In the genomic region with DNA sequence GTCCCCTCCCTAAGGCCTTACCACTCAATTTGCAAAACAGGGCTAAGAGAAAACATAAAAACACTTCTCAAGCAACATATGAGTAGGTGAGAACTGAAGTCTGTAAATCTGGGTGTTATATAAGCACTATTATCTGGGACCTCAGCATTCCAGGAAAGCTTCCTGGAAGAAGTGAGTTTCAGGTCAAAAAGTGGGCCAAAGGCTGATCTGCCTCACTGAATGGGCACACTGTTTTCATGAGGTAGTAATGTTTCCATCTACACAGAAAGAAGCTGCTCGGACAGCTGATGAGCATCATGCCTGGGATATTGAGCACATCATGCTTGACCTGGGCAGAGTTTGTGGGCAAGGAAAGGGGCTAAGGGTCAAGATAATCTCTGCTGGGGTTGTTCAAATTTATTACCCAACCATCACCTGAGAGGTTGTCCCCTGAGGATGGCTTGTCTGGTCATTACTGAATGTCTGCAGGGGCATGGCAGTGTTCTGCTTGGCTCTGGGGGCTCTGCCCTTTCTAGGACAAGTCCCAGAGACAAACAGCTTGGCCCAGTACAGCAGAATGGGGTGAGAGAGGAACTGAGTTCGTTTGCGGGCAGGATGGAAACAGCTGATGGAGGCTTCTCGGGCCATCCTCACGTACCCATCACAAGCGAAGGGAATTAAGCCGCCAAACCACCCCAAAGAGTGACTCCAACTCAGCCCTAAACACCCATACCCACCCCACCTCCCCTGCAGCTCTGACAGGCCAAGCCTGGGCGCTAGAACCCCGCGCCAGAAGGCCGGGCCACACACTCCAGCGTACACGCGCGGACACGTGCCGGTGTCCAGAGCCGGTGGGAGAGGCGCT, we compare ENCODE assay signal across 1 cellular context.
TF ChIP-seq lines count a peak whose summit lies in the region.

No MANE protein-coding gene starts in this region.

TF ChIP-seq in K562, 482 proteins besides CTCF, POLR2A, EP300 and RAD21 (continued from another document and continues in another):
- TF ChIP-seq, protein P1, sequence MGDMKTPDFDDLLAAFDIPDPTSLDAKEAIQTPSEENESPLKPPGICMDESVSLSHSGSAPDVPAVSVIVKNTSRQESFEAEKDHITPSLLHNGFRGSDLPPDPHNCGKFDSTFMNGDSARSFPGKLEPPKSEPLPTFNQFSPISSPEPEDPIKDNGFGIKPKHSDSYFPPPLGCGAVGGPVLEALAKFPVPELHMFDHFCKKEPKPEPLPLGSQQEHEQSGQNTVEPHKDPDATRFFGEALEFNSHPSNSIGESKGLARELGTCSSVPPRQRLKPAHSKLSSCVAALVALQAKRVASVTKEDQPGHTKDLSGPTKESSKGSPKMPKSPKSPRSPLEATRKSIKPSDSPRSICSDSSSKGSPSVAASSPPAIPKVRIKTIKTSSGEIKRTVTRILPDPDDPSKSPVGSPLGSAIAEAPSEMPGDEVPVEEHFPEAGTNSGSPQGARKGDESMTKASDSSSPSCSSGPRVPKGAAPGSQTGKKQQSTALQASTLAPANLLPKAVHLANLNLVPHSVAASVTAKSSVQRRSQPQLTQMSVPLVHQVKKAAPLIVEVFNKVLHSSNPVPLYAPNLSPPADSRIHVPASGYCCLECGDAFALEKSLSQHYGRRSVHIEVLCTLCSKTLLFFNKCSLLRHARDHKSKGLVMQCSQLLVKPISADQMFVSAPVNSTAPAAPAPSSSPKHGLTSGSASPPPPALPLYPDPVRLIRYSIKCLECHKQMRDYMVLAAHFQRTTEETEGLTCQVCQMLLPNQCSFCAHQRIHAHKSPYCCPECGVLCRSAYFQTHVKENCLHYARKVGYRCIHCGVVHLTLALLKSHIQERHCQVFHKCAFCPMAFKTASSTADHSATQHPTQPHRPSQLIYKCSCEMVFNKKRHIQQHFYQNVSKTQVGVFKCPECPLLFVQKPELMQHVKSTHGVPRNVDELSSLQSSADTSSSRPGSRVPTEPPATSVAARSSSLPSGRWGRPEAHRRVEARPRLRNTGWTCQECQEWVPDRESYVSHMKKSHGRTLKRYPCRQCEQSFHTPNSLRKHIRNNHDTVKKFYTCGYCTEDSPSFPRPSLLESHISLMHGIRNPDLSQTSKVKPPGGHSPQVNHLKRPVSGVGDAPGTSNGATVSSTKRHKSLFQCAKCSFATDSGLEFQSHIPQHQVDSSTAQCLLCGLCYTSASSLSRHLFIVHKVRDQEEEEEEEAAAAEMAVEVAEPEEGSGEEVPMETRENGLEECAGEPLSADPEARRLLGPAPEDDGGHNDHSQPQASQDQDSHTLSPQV (IDR thresholded peaks at IDR 0.05): peak; percentile 39; the same call in 1 of the 2 replicates
- TF ChIP-seq FOXA3 (CRISPR knock-in tag; conservative IDR thresholded peaks at IDR 0.05 in 1 of 2, IDR thresholded peaks at IDR 0.05 in 1 of 2) (0 out of 4 replicates have a peak, but pooled peaks of 1 of the 2 experiments have one; percentile 67), NR2C2 (CRISPR knock-in tag; IDR thresholded peaks at IDR 0.05) (no peak), NR2C2 (tag; IDR thresholded peaks at IDR 0.05) (no peak), SMC3 (conservative IDR thresholded peaks at IDR 0.05; ENCODE audit: insufficient read depth, low read depth, low read length) (no peak), GATA2 (CRISPR knock-in tag; IDR thresholded peaks at IDR 0.05) (no peak), NCOA4 (IDR thresholded peaks at IDR 0.05; ENCODE audit: partially characterized antibody) (no peak), OTX1 (CRISPR knock-in tag; IDR thresholded peaks at IDR 0.05) (peak; percentile 54; the same call in 1 of the 2 replicates), KAT2B (IDR thresholded peaks at IDR 0.05; ENCODE audit: low read depth, low read length) (no peak), MYC (IDR thresholded peaks at IDR 0.05; ENCODE audit: low read depth, low read length) (0 out of 2 replicates have a peak, but pooled peaks have one; percentile 57), MYC (CRISPR knock-in tag; IDR thresholded peaks at IDR 0.05; ENCODE audit: borderline replicate concordance, low read depth) (no peak), ZNF551 (CRISPR knock-in tag; IDR thresholded peaks at IDR 0.05) (no peak), KAT8 (IDR thresholded peaks at IDR 0.05; ENCODE audit: low read depth) (no peak), SMAD4 (CRISPR knock-in tag; conservative IDR thresholded peaks at IDR 0.05) (no peak), STAG1 (CRISPR knock-in tag; IDR thresholded peaks at IDR 0.05; ENCODE audit: borderline replicate concordance) (no peak), PTBP1 (IDR thresholded peaks at IDR 0.05; ENCODE audit: low read depth, low read length) (0 out of 2 replicates have a peak, but pooled peaks have one; percentile 15), SUPT5H (IDR thresholded peaks at IDR 0.05) (no peak), SMARCC2 (IDR thresholded peaks at IDR 0.05; ENCODE audit: low read depth) (no peak), ADNP (tag; IDR thresholded peaks at IDR 0.05) (no peak), GABPB2 (CRISPR knock-in tag; conservative IDR thresholded peaks at IDR 0.05) (no peak)
- TF ChIP-seq, protein P2, sequence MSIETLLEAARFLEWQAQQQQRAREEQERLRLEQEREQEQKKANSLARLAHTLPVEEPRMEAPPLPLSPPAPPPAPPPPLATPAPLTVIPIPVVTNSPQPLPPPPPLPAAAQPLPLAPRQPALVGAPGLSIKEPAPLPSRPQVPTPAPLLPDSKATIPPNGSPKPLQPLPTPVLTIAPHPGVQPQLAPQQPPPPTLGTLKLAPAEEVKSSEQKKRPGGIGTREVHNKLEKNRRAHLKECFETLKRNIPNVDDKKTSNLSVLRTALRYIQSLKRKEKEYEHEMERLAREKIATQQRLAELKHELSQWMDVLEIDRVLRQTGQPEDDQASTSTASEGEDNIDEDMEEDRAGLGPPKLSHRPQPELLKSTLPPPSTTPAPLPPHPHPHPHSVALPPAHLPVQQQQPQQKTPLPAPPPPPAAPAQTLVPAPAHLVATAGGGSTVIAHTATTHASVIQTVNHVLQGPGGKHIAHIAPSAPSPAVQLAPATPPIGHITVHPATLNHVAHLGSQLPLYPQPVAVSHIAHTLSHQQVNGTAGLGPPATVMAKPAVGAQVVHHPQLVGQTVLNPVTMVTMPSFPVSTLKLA (conservative IDR thresholded peaks at IDR 0.05): peak; percentile 94 to 96; a peak in 3 of 4 replicates
- TF ChIP-seq, protein P3, sequence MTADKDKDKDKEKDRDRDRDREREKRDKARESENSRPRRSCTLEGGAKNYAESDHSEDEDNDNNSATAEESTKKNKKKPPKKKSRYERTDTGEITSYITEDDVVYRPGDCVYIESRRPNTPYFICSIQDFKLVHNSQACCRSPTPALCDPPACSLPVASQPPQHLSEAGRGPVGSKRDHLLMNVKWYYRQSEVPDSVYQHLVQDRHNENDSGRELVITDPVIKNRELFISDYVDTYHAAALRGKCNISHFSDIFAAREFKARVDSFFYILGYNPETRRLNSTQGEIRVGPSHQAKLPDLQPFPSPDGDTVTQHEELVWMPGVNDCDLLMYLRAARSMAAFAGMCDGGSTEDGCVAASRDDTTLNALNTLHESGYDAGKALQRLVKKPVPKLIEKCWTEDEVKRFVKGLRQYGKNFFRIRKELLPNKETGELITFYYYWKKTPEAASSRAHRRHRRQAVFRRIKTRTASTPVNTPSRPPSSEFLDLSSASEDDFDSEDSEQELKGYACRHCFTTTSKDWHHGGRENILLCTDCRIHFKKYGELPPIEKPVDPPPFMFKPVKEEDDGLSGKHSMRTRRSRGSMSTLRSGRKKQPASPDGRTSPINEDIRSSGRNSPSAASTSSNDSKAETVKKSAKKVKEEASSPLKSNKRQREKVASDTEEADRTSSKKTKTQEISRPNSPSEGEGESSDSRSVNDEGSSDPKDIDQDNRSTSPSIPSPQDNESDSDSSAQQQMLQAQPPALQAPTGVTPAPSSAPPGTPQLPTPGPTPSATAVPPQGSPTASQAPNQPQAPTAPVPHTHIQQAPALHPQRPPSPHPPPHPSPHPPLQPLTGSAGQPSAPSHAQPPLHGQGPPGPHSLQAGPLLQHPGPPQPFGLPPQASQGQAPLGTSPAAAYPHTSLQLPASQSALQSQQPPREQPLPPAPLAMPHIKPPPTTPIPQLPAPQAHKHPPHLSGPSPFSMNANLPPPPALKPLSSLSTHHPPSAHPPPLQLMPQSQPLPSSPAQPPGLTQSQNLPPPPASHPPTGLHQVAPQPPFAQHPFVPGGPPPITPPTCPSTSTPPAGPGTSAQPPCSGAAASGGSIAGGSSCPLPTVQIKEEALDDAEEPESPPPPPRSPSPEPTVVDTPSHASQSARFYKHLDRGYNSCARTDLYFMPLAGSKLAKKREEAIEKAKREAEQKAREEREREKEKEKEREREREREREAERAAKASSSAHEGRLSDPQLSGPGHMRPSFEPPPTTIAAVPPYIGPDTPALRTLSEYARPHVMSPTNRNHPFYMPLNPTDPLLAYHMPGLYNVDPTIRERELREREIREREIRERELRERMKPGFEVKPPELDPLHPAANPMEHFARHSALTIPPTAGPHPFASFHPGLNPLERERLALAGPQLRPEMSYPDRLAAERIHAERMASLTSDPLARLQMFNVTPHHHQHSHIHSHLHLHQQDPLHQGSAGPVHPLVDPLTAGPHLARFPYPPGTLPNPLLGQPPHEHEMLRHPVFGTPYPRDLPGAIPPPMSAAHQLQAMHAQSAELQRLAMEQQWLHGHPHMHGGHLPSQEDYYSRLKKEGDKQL (CRISPR knock-in tag; IDR thresholded peaks at IDR 0.05; ENCODE audit: borderline replicate concordance): no peak
- TF ChIP-seq, protein P4, sequence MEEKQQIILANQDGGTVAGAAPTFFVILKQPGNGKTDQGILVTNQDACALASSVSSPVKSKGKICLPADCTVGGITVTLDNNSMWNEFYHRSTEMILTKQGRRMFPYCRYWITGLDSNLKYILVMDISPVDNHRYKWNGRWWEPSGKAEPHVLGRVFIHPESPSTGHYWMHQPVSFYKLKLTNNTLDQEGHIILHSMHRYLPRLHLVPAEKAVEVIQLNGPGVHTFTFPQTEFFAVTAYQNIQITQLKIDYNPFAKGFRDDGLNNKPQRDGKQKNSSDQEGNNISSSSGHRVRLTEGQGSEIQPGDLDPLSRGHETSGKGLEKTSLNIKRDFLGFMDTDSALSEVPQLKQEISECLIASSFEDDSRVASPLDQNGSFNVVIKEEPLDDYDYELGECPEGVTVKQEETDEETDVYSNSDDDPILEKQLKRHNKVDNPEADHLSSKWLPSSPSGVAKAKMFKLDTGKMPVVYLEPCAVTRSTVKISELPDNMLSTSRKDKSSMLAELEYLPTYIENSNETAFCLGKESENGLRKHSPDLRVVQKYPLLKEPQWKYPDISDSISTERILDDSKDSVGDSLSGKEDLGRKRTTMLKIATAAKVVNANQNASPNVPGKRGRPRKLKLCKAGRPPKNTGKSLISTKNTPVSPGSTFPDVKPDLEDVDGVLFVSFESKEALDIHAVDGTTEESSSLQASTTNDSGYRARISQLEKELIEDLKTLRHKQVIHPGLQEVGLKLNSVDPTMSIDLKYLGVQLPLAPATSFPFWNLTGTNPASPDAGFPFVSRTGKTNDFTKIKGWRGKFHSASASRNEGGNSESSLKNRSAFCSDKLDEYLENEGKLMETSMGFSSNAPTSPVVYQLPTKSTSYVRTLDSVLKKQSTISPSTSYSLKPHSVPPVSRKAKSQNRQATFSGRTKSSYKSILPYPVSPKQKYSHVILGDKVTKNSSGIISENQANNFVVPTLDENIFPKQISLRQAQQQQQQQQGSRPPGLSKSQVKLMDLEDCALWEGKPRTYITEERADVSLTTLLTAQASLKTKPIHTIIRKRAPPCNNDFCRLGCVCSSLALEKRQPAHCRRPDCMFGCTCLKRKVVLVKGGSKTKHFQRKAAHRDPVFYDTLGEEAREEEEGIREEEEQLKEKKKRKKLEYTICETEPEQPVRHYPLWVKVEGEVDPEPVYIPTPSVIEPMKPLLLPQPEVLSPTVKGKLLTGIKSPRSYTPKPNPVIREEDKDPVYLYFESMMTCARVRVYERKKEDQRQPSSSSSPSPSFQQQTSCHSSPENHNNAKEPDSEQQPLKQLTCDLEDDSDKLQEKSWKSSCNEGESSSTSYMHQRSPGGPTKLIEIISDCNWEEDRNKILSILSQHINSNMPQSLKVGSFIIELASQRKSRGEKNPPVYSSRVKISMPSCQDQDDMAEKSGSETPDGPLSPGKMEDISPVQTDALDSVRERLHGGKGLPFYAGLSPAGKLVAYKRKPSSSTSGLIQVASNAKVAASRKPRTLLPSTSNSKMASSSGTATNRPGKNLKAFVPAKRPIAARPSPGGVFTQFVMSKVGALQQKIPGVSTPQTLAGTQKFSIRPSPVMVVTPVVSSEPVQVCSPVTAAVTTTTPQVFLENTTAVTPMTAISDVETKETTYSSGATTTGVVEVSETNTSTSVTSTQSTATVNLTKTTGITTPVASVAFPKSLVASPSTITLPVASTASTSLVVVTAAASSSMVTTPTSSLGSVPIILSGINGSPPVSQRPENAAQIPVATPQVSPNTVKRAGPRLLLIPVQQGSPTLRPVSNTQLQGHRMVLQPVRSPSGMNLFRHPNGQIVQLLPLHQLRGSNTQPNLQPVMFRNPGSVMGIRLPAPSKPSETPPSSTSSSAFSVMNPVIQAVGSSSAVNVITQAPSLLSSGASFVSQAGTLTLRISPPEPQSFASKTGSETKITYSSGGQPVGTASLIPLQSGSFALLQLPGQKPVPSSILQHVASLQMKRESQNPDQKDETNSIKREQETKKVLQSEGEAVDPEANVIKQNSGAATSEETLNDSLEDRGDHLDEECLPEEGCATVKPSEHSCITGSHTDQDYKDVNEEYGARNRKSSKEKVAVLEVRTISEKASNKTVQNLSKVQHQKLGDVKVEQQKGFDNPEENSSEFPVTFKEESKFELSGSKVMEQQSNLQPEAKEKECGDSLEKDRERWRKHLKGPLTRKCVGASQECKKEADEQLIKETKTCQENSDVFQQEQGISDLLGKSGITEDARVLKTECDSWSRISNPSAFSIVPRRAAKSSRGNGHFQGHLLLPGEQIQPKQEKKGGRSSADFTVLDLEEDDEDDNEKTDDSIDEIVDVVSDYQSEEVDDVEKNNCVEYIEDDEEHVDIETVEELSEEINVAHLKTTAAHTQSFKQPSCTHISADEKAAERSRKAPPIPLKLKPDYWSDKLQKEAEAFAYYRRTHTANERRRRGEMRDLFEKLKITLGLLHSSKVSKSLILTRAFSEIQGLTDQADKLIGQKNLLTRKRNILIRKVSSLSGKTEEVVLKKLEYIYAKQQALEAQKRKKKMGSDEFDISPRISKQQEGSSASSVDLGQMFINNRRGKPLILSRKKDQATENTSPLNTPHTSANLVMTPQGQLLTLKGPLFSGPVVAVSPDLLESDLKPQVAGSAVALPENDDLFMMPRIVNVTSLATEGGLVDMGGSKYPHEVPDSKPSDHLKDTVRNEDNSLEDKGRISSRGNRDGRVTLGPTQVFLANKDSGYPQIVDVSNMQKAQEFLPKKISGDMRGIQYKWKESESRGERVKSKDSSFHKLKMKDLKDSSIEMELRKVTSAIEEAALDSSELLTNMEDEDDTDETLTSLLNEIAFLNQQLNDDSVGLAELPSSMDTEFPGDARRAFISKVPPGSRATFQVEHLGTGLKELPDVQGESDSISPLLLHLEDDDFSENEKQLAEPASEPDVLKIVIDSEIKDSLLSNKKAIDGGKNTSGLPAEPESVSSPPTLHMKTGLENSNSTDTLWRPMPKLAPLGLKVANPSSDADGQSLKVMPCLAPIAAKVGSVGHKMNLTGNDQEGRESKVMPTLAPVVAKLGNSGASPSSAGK (IDR thresholded peaks at IDR 0.05): peak; percentile 96
- TF ChIP-seq, protein P5, sequence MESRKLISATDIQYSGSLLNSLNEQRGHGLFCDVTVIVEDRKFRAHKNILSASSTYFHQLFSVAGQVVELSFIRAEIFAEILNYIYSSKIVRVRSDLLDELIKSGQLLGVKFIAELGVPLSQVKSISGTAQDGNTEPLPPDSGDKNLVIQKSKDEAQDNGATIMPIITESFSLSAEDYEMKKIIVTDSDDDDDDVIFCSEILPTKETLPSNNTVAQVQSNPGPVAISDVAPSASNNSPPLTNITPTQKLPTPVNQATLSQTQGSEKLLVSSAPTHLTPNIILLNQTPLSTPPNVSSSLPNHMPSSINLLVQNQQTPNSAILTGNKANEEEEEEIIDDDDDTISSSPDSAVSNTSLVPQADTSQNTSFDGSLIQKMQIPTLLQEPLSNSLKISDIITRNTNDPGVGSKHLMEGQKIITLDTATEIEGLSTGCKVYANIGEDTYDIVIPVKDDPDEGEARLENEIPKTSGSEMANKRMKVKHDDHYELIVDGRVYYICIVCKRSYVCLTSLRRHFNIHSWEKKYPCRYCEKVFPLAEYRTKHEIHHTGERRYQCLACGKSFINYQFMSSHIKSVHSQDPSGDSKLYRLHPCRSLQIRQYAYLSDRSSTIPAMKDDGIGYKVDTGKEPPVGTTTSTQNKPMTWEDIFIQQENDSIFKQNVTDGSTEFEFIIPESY (CRISPR knock-in tag; IDR thresholded peaks at IDR 0.05): peak; percentile 66; the same call in 1 of the 2 replicates
